36 cellular contexts compared by ENCODE assay signal in the genomic region with DNA sequence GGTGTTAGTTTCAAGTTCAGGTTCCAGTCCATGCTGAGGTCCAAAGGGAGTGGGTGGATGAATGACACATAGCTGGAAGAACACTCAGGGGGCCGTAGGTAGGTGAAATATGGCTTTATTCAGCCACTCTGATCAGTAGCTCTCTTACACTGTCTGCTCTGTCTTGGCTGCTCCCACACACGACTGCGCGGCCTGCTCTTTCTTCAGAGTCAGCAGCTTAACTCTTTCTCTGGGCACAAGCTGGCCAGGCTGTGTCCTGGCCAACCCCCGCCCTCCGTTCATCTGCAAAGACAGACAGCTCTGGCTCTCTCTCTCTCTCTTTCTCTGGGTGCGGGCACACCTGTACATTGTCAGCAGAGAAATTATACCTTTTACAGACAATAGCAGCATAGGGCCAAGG.
"Had no signal": no experiment of that assay in that cellular context is flagged by ENCODE, and none has a peak within 500 bp of the region (broad histone marks: within the 10 kb centered on the region; RNA-seq: fewer than 3 reads in every experiment).

No MANE protein-coding gene starts in this region.

- H3K4me1 Mint-ChIP-seq: activated CD4-positive, alpha-beta memory T cell treated with anti-CD3 and anti-CD28 coated beads, Interleukin-2, amount 10 ng/mL, durations not matched to agents 7 days and 5 days; activated CD4-positive, alpha-beta T cell treated with anti-CD3 and anti-CD28 coated beads for 36 hours; activated CD4-positive, alpha-beta T cell treated with anti-CD3 and anti-CD28 coated beads, Interleukin-2, amount 10 ng/mL, durations not matched to agents 7 days and 5 days; activated CD8-positive, alpha-beta memory T cell treated with anti-CD3 and anti-CD28 coated beads, Interleukin-2, amount 10 ng/mL, durations not matched to agents 7 days and 5 days; activated naive CD4-positive, alpha-beta T cell treated with anti-CD3 and anti-CD28 coated beads, Interleukin-2, amount 10 ng/mL, durations not matched to agents 7 days and 5 days; activated naive CD4-positive, alpha-beta T cell treated with anti-CD3 and anti-CD28 coated beads, Interleukin-2, amount 50 U/mL, for 24 hours; activated naive CD8-positive, alpha-beta T cell treated with anti-CD3 and anti-CD28 coated beads, Interleukin-2, amount 10 ng/mL, durations not matched to agents 7 days and 5 days had no signal

- H3K27me3 ChIP-seq: adrenal gland, body of pancreas, brain microvascular endothelial cell, breast epithelium had no signal

- H3K4me3 Mint-ChIP-seq: activated CD4-positive, alpha-beta memory T cell treated with anti-CD3 and anti-CD28 coated beads, Interleukin-2, amount 10 ng/mL, durations not matched to agents 7 days and 5 days; activated CD4-positive, alpha-beta T cell treated with anti-CD3 and anti-CD28 coated beads for 36 hours; activated CD4-positive, alpha-beta T cell treated with anti-CD3 and anti-CD28 coated beads, Interleukin-2, amount 10 ng/mL, durations not matched to agents 7 days and 5 days; activated CD8-positive, alpha-beta memory T cell treated with anti-CD3 and anti-CD28 coated beads, Interleukin-2, amount 10 ng/mL, durations not matched to agents 7 days and 5 days; activated CD8-positive, alpha-beta T cell treated with anti-CD3 and anti-CD28 coated beads, Interleukin-2, amount 10 ng/mL, durations not matched to agents 7 days and 5 days; activated naive CD4-positive, alpha-beta T cell treated with anti-CD3 and anti-CD28 coated beads, Interleukin-2, amount 10 ng/mL, durations not matched to agents 7 days and 5 days; activated naive CD4-positive, alpha-beta T cell treated with anti-CD3 and anti-CD28 coated beads, Interleukin-2, amount 50 U/mL, for 24 hours; activated naive CD8-positive, alpha-beta T cell; activated naive CD8-positive, alpha-beta T cell treated with anti-CD3 and anti-CD28 coated beads, Interleukin-2, amount 10 ng/mL, durations not matched to agents 7 days and 5 days; activated T-cell treated with anti-CD3 and anti-CD28 coated beads, Interleukin-2, amount 50 U/mL, for 24 hours; T-helper 1 cell treated with Interleukin-12 subunit alpha and Interleukin-12 subunit beta and Interleukin-4 antibody, amounts not matched to agents 30 μg/mL and 1 μg/mL, for 36 hours; T-helper 2 cell treated with Interferon-gamma antibody and Interleukin-4, amounts not matched to agents 5 μg/mL and 100 μg/mL, for 36 hours; WTC11 had no signal

- H3K36me3 Mint-ChIP-seq: activated CD8-positive, alpha-beta memory T cell treated with anti-CD3 and anti-CD28 coated beads, Interleukin-2, amount 10 ng/mL, durations not matched to agents 7 days and 5 days; activated naive CD4-positive, alpha-beta T cell treated with anti-CD3 and anti-CD28 coated beads, Interleukin-2, amount 10 ng/mL, durations not matched to agents 7 days and 5 days; activated naive CD4-positive, alpha-beta T cell treated with anti-CD3 and anti-CD28 coated beads, Interleukin-2, amount 50 U/mL, for 24 hours; activated naive CD8-positive, alpha-beta T cell; activated naive CD8-positive, alpha-beta T cell treated with anti-CD3 and anti-CD28 coated beads, Interleukin-2, amount 10 ng/mL, durations not matched to agents 7 days and 5 days had no signal

- ATAC-seq: activated CD4-positive, alpha-beta T cell treated with anti-CD3 and anti-CD28 coated beads for 36 hours; activated CD4-positive, CD25-positive, alpha-beta regulatory T cell treated with anti-CD3 and anti-CD28 coated beads, Interleukin-2, amount 50 U/mL, for 24 hours; activated CD8-positive, alpha-beta memory T cell treated with anti-CD3 and anti-CD28 coated beads, Interleukin-2, amount 10 ng/mL, durations not matched to agents 7 days and 5 days; activated CD8-positive, alpha-beta T cell treated with anti-CD3 and anti-CD28 coated beads, Interleukin-2, amount 10 ng/mL, durations not matched to agents 7 days and 5 days; body of pancreas; WTC11 had no signal

- H3K27me3 Mint-ChIP-seq: activated CD4-positive, alpha-beta memory T cell treated with anti-CD3 and anti-CD28 coated beads, Interleukin-2, amount 10 ng/mL, durations not matched to agents 7 days and 5 days; activated CD4-positive, alpha-beta T cell treated with anti-CD3 and anti-CD28 coated beads for 36 hours; activated CD4-positive, alpha-beta T cell treated with anti-CD3 and anti-CD28 coated beads, Interleukin-2, amount 10 ng/mL, durations not matched to agents 7 days and 5 days; activated CD8-positive, alpha-beta memory T cell treated with anti-CD3 and anti-CD28 coated beads, Interleukin-2, amount 10 ng/mL, durations not matched to agents 7 days and 5 days; activated naive CD4-positive, alpha-beta T cell treated with anti-CD3 and anti-CD28 coated beads, Interleukin-2, amount 10 ng/mL, durations not matched to agents 7 days and 5 days; activated naive CD4-positive, alpha-beta T cell treated with anti-CD3 and anti-CD28 coated beads, Interleukin-2, amount 50 U/mL, for 24 hours; activated naive CD8-positive, alpha-beta T cell; activated naive CD8-positive, alpha-beta T cell treated with anti-CD3 and anti-CD28 coated beads, Interleukin-2, amount 10 ng/mL, durations not matched to agents 7 days and 5 days; activated T-cell treated with anti-CD3 and anti-CD28 coated beads, Interleukin-2, amount 50 U/mL, for 24 hours had no signal

- H3K4me1 ChIP-seq: adrenal gland, body of pancreas, breast epithelium had no signal

- H3K4me3 ChIP-seq: adrenal gland, body of pancreas, breast epithelium had no signal

- H3K27ac ChIP-seq: adrenal gland, body of pancreas, brain microvascular endothelial cell, breast epithelium, WERI-Rb-1 had no signal

- H3K27ac Mint-ChIP-seq: activated CD4-positive, alpha-beta memory T cell treated with anti-CD3 and anti-CD28 coated beads, Interleukin-2, amount 10 ng/mL, durations not matched to agents 7 days and 5 days; activated CD4-positive, alpha-beta T cell treated with anti-CD3 and anti-CD28 coated beads for 36 hours; activated CD4-positive, alpha-beta T cell treated with anti-CD3 and anti-CD28 coated beads, Interleukin-2, amount 10 ng/mL, durations not matched to agents 7 days and 5 days; activated CD8-positive, alpha-beta memory T cell treated with anti-CD3 and anti-CD28 coated beads, Interleukin-2, amount 10 ng/mL, durations not matched to agents 7 days and 5 days; activated CD8-positive, alpha-beta T cell treated with anti-CD3 and anti-CD28 coated beads, Interleukin-2, amount 10 ng/mL, durations not matched to agents 7 days and 5 days; activated naive CD4-positive, alpha-beta T cell treated with anti-CD3 and anti-CD28 coated beads, Interleukin-2, amount 10 ng/mL, durations not matched to agents 7 days and 5 days; activated naive CD4-positive, alpha-beta T cell treated with anti-CD3 and anti-CD28 coated beads, Interleukin-2, amount 50 U/mL, for 24 hours; activated naive CD8-positive, alpha-beta T cell; activated naive CD8-positive, alpha-beta T cell treated with anti-CD3 and anti-CD28 coated beads, Interleukin-2, amount 10 ng/mL, durations not matched to agents 7 days and 5 days; activated T-cell treated with anti-CD3 and anti-CD28 coated beads, Interleukin-2, amount 50 U/mL, for 24 hours; activated T-helper 2 cell treated with anti-CD3 and anti-CD28 coated beads, Interferon-gamma antibody, Interleukin-2, Interleukin-4, amounts not matched to agents 10 μg/mL and 5 μg/mL and 100 μg/mL, durations not matched to agents 14 hours and 24 hours and 36 hours; T-helper 1 cell treated with Interleukin-12 subunit alpha and Interleukin-12 subunit beta and Interleukin-4 antibody, amounts not matched to agents 30 μg/mL and 1 μg/mL, for 36 hours; T-helper 2 cell treated with Interferon-gamma antibody and Interleukin-4, amounts not matched to agents 5 μg/mL and 100 μg/mL, for 36 hours; WTC11 had no signal

- DNase-seq: activated CD4-positive, alpha-beta memory T cell treated with anti-CD3 and anti-CD28 coated beads, Interleukin-2, amount 10 ng/mL, durations not matched to agents 7 days and 5 days; activated CD4-positive, alpha-beta T cell treated with anti-CD3 and anti-CD28 coated beads for 1 hour; activated CD4-positive, alpha-beta T cell treated with anti-CD3 and anti-CD28 coated beads for 36 hours; activated CD4-positive, alpha-beta T cell treated with anti-CD3 and anti-CD28 coated beads for 48 hours; activated CD4-positive, alpha-beta T cell treated with anti-CD3 and anti-CD28 coated beads, Interleukin-2, amount 10 ng/mL, durations not matched to agents 7 days and 5 days; activated CD4-positive, alpha-beta T cell treated with anti-CD3 and anti-CD28 coated beads, Interleukin-2, amount 50 U/mL, for 48 hours; activated CD4-positive, CD25-positive, alpha-beta regulatory T cell; activated CD8-positive, alpha-beta memory T cell treated with anti-CD3 and anti-CD28 coated beads for 24 hours; activated CD8-positive, alpha-beta memory T cell treated with anti-CD3 and anti-CD28 coated beads, Interleukin-2, amount 10 ng/mL, durations not matched to agents 7 days and 5 days; activated CD8-positive, alpha-beta memory T cell treated with anti-CD3 and anti-CD28 coated beads, Interleukin-2, amount 50 U/mL, for 48 hours; activated CD8-positive, alpha-beta T cell treated with anti-CD3 and anti-CD28 coated beads, Interleukin-2, amount 10 ng/mL, durations not matched to agents 7 days and 5 days; activated effector memory CD4-positive, alpha-beta T cell treated with Interleukin-2 at 50 U/mL for 16 hours; activated gamma-delta T cell; activated naive CD4-positive, alpha-beta T cell treated with anti-CD3 and anti-CD28 coated beads, Interleukin-2, amount 10 ng/mL, durations not matched to agents 7 days and 5 days; activated naive CD4-positive, alpha-beta T cell treated with Interleukin-2 at 50 U/mL for 16 hours; activated naive CD8-positive, alpha-beta T cell treated with anti-CD3 and anti-CD28 coated beads, Interleukin-2, amount 10 ng/mL, durations not matched to agents 7 days and 5 days; activated T-cell treated with anti-CD3 and anti-CD28 coated beads, Interleukin-2, amount 50 U/mL, for 24 hours; activated T-cell treated with anti-CD3 and anti-CD28 coated beads, Interleukin-2, amount 50 U/mL, for 48 hours; adrenal gland; amniotic stem cell; aorta; body of pancreas; brain microvascular endothelial cell; central memory CD4-positive, alpha-beta T cell; T-helper 1 cell; T-helper 2 cell; T-helper 9 cell; WERI-Rb-1 had no signal
